In genomic region chr7:74660202-74660601, GRCh38 we compare ENCODE assay signal across 8 cellular contexts. TPM values are rescaled to one million over a fixed set of nuclear protein-coding genes. Genes with fewer than 3 reads are reported as not detected.
DNase-seq lines count a peak whose midpoint lies in the region; ATAC-seq and TF ChIP-seq lines count a peak whose summit lies in the region.
"Not testable (repeated sequence)": the region's sequence is repeated elsewhere in the genome, so short reads cannot be mapped to it uniquely, and the experiment has no call there.

No MANE protein-coding gene starts in this region.

- WGBS in H9 (ENCODE audit: extremely low coverage, insufficient read length, low lambda C conversion rate), result no CpG with 5 or more reads among the region's 18 CpGs

- not testable (repeated sequence) for H4K8ac ChIP-seq in H9 (replicated peaks; ENCODE audit: insufficient read length, low read depth, low read length)

- peaks cover 10 to 38% (median 23%) of the 10 kb centered on the region in 3 experiments for H3K36me3 Mint-ChIP-seq in H9 (ENCODE audit: insufficient read depth in 1 of 3, low read depth in 3 of 3)
- peaks cover 68% of the 10 kb centered on the region for H3K36me3 Mint-ChIP-seq in activated T-helper 17 cell treated with anti-CD3 and anti-CD28 coated beads, Interleukin-2, amount 50 U/mL, for 72 hours (ENCODE audit: low read depth)
- H3K36me3 Mint-ChIP-seq in dendritic cell treated with granulocyte-macrophage colony-stimulating factor and Interleukin-4, amounts not matched to agents 40 ng/mL and 50 ng/mL, for 4 days (ENCODE audit: low read depth), result peaks cover 21% of the 10 kb centered on the region
- not testable (repeated sequence) for H3K36me3 Mint-ChIP-seq in natural killer cell treated with Interleukin-12 subunit alpha and Interleukin-12 subunit beta and Interleukin-15 and Interleukin-18, amount 100 ng/mL, for 72 hours; stimulated activated memory B cell treated with anti-CD40 and anti-IgM and Interleukin-4, amounts not matched to agents 10 μg/mL and 1 μg/mL and 100 μg/mL, for 72 hours

- H3K4ac ChIP-seq in H9 (ENCODE audit: low read depth, low read length), result not testable (repeated sequence)

- H4K20me1 ChIP-seq in H9 (ENCODE audit: control insufficient read depth, insufficient read depth, insufficient read length), result not testable (repeated sequence)

- H3K23ac ChIP-seq in H9 (ENCODE audit: insufficient read length, low read depth, low read length), result not testable (repeated sequence)

- H3K4me2 ChIP-seq in H9 (ENCODE audit: insufficient read depth, insufficient read length, low read length), result peak overlapping the region; percentile 30

- TF ChIP-seq CTCF in 22Rv1 (IDR thresholded peaks at IDR 0.05); H9 (conservative IDR thresholded peaks at IDR 0.05); Peyer's patch (IDR thresholded peaks at IDR 0.05); right atrium auricular region (IDR thresholded peaks at IDR 0.05): not testable (repeated sequence)

- H3K27ac ChIP-seq in 22Rv1, result 0 out of 2 replicates have a peak overlapping the region, but pooled peaks have one; percentile 100
- H3K27ac ChIP-seq in H9 (ENCODE audit: insufficient read length, low read depth, low read length), result peak overlapping the region; percentile 75
- H3K27ac ChIP-seq in Peyer's patch, result peak overlapping the region; percentile 11 to 100 (median 68)
- H3K27ac ChIP-seq in right atrium auricular region, result peak overlapping the region; percentile 79 to 85

- H3K79me2 ChIP-seq in H9 (ENCODE audit: insufficient read depth, low read length), result peaks cover 30% of the 10 kb centered on the region; the same call in 1 of the 2 replicates

- not testable (repeated sequence) for H3K9me3 ChIP-seq in H9 (ENCODE audit: control insufficient read depth, low read depth, low read length); Peyer's patch; right atrium auricular region

- not testable (repeated sequence) for ATAC-seq in activated T-helper 17 cell treated with anti-CD3 and anti-CD28 coated beads, Interleukin-2, amount 50 U/mL, for 72 hours (replicated peaks); natural killer cell treated with Interleukin-12 subunit alpha and Interleukin-12 subunit beta and Interleukin-15 and Interleukin-18, amount 100 ng/mL, for 72 hours; stimulated activated memory B cell treated with anti-CD40 and anti-IgM and Interleukin-4, amounts not matched to agents 10 μg/mL and 1 μg/mL and 100 μg/mL, for 72 hours

- peak overlapping the region; percentile 79 for H3K18ac ChIP-seq in H9 (ENCODE audit: insufficient read length, low read depth, low read length)

- peaks cover 56 to 72% of the 10 kb centered on the region in 2 experiments for H3K4me1 Mint-ChIP-seq in H9
- peaks cover 41% of the 10 kb centered on the region for H3K4me1 Mint-ChIP-seq in activated T-helper 17 cell treated with anti-CD3 and anti-CD28 coated beads, Interleukin-2, amount 50 U/mL, for 72 hours
- peaks cover 63% of the 10 kb centered on the region for H3K4me1 Mint-ChIP-seq in dendritic cell treated with granulocyte-macrophage colony-stimulating factor and Interleukin-4, amounts not matched to agents 40 ng/mL and 50 ng/mL, for 4 days (ENCODE audit: low read depth)
- H3K4me1 Mint-ChIP-seq in natural killer cell treated with Interleukin-12 subunit alpha and Interleukin-12 subunit beta and Interleukin-15 and Interleukin-18, amount 100 ng/mL, for 72 hours (ENCODE audit: low read depth in 2 of 2), result peaks cover 40 to 42% of the 10 kb centered on the region in 2 donors
- peaks cover 77% of the 10 kb centered on the region for H3K4me1 Mint-ChIP-seq in stimulated activated memory B cell treated with anti-CD40 and anti-IgM and Interleukin-4, amounts not matched to agents 10 μg/mL and 1 μg/mL and 100 μg/mL, for 72 hours

- intact Hi-C loops in dendritic cell treated with granulocyte-macrophage colony-stimulating factor and Interleukin-4, amounts not matched to agents 40 ng/mL and 50 ng/mL, for 4 days (cut with micrococcal nuclease), result not testable (repeated sequence)

- H3K36me3 ChIP-seq in Peyer's patch, right atrium auricular region: not testable (repeated sequence)

- peak overlapping the region; percentile 46 for H3K9ac ChIP-seq in H9 (ENCODE audit: extremely low read depth, insufficient read length, low read length)

- H4K91ac ChIP-seq in H9 (ENCODE audit: insufficient read length, low read depth, low read length), result not testable (repeated sequence)

- H3K4me1 ChIP-seq in H9 (ENCODE audit: insufficient read depth, low read length), result not testable (repeated sequence)
- H3K4me1 ChIP-seq in Peyer's patch, result peaks cover 3 to 40% (median 15%) of the 10 kb centered on the region in 4 donors
- H3K4me1 ChIP-seq in right atrium auricular region, result peaks cover 0 to 62% of the 10 kb centered on the region in 2 donors

- H3K56ac ChIP-seq in H9 (ENCODE audit: insufficient read length, low read depth, low read length), result not testable (repeated sequence)

- H3T11ph ChIP-seq in H9 (ENCODE audit: low read length), result not testable (repeated sequence)

- H2AFZ ChIP-seq in H9 (ENCODE audit: low read length), result not testable (repeated sequence)

- peak overlapping the region; percentile 96 to 99 (median 99) for H3K27ac Mint-ChIP-seq in H9
- peak overlapping the region; percentile 88 for H3K27ac Mint-ChIP-seq in activated T-helper 17 cell treated with anti-CD3 and anti-CD28 coated beads, Interleukin-2, amount 50 U/mL, for 72 hours
- H3K27ac Mint-ChIP-seq in dendritic cell treated with granulocyte-macrophage colony-stimulating factor and Interleukin-4, amounts not matched to agents 40 ng/mL and 50 ng/mL, for 4 days, result peak overlapping the region; percentile 92
- peak overlapping the region; percentile 83 to 95 for H3K27ac Mint-ChIP-seq in natural killer cell treated with Interleukin-12 subunit alpha and Interleukin-12 subunit beta and Interleukin-15 and Interleukin-18, amount 100 ng/mL, for 72 hours
- H3K27ac Mint-ChIP-seq in stimulated activated memory B cell treated with anti-CD40 and anti-IgM and Interleukin-4, amounts not matched to agents 10 μg/mL and 1 μg/mL and 100 μg/mL, for 72 hours, result peak overlapping the region; percentile 99

- not testable (repeated sequence) for H2BK12ac ChIP-seq in H9 (ENCODE audit: insufficient read length, low read depth, low read length)

- H2BK5ac ChIP-seq in H9 (ENCODE audit: insufficient read length, low read length), result not testable (repeated sequence)

- not testable (repeated sequence) for H3K27me3 Mint-ChIP-seq in H9 (ENCODE audit: low read depth); activated T-helper 17 cell treated with anti-CD3 and anti-CD28 coated beads, Interleukin-2, amount 50 U/mL, for 72 hours; dendritic cell treated with granulocyte-macrophage colony-stimulating factor and Interleukin-4, amounts not matched to agents 40 ng/mL and 50 ng/mL, for 4 days; natural killer cell treated with Interleukin-12 subunit alpha and Interleukin-12 subunit beta and Interleukin-15 and Interleukin-18, amount 100 ng/mL, for 72 hours; stimulated activated memory B cell treated with anti-CD40 and anti-IgM and Interleukin-4, amounts not matched to agents 10 μg/mL and 1 μg/mL and 100 μg/mL, for 72 hours

- not testable (repeated sequence) for H3K79me1 ChIP-seq in H9 (ENCODE audit: insufficient read depth, low read depth, low read length, poor library complexity, severe bottlenecking)

- peak overlapping the region; percentile 2 to 100 (median 56) for H3K4me3 ChIP-seq in Peyer's patch
- not testable (repeated sequence) for H3K4me3 ChIP-seq in right atrium auricular region

- H2BK20ac ChIP-seq in H9 (ENCODE audit: low read depth, low read length, poor library complexity, severe bottlenecking), result not testable (repeated sequence)

- not testable (repeated sequence) for TF ChIP-seq POLR2A in Peyer's patch (IDR thresholded peaks at IDR 0.05)

- not testable (repeated sequence) for H4K5ac ChIP-seq in H9 (ENCODE audit: insufficient read length, low read depth, low read length)

- H2BK120ac ChIP-seq in H9 (ENCODE audit: low read depth, low read length, poor library complexity, severe bottlenecking), result not testable (repeated sequence)

- peak overlapping the region; percentile 53; the same call in 1 of the 2 replicates for H3K14ac ChIP-seq in H9 (ENCODE audit: insufficient read depth, low read length)

- H3K4me3 Mint-ChIP-seq in H9, result peak overlapping the region; percentile 88 to 93
- H3K4me3 Mint-ChIP-seq in activated T-helper 17 cell treated with anti-CD3 and anti-CD28 coated beads, Interleukin-2, amount 50 U/mL, for 72 hours, result peak overlapping the region; percentile 89
- H3K4me3 Mint-ChIP-seq in dendritic cell treated with granulocyte-macrophage colony-stimulating factor and Interleukin-4, amounts not matched to agents 40 ng/mL and 50 ng/mL, for 4 days, result peak overlapping the region; percentile 82
- peak overlapping the region; percentile 91 for H3K4me3 Mint-ChIP-seq in natural killer cell treated with Interleukin-12 subunit alpha and Interleukin-12 subunit beta and Interleukin-15 and Interleukin-18, amount 100 ng/mL, for 72 hours
- peak overlapping the region; percentile 87 for H3K4me3 Mint-ChIP-seq in stimulated activated memory B cell treated with anti-CD40 and anti-IgM and Interleukin-4, amounts not matched to agents 10 μg/mL and 1 μg/mL and 100 μg/mL, for 72 hours

- H3K9me3 Mint-ChIP-seq in H9; activated T-helper 17 cell treated with anti-CD3 and anti-CD28 coated beads, Interleukin-2, amount 50 U/mL, for 72 hours; dendritic cell treated with granulocyte-macrophage colony-stimulating factor and Interleukin-4, amounts not matched to agents 40 ng/mL and 50 ng/mL, for 4 days; natural killer cell treated with Interleukin-12 subunit alpha and Interleukin-12 subunit beta and Interleukin-15 and Interleukin-18, amount 100 ng/mL, for 72 hours; stimulated activated memory B cell treated with anti-CD40 and anti-IgM and Interleukin-4, amounts not matched to agents 10 μg/mL and 1 μg/mL and 100 μg/mL, for 72 hours: not testable (repeated sequence)

- H3K23me2 ChIP-seq in H9 (ENCODE audit: insufficient read length, low read depth, low read length, poor library complexity, severe bottlenecking), result peaks cover 12% of the 10 kb centered on the region

- DNase-seq in H9; right atrium auricular region (ENCODE audit: low spot score); natural killer cell treated with Interleukin-12 subunit alpha and Interleukin-12 subunit beta and Interleukin-15 and Interleukin-18, amount 100 ng/mL, for 72 hours (ENCODE audit: low spot score): not testable (repeated sequence)
- peak in 1 of 3 donors; percentile 47 for DNase-seq in Peyer's patch

- H2AK5ac ChIP-seq in H9 (ENCODE audit: insufficient read length, low read length), result not testable (repeated sequence)

- H3K27me3 ChIP-seq in H9 (ENCODE audit: insufficient read depth, low read length); Peyer's patch; right atrium auricular region: not testable (repeated sequence)

- H2BK15ac ChIP-seq in H9 (ENCODE audit: low read depth, low read length), result not testable (repeated sequence)

RNA-seq across cellular contexts. Expression of gene GTF2I, which starts 2.7 kb away (rescaled TPM):
- total RNA-seq in H9 (2021), result 345 and 357 TPM in 2 replicates
- 100 to 1,000 TPM; 168 to 347 (median 193) TPM for total RNA-seq in Peyer's patch
- total RNA-seq in activated T-helper 17 cell treated with anti-CD3 and anti-CD28 coated beads, Interleukin-2, amount 50 U/mL, for 72 hours, result 100 to 1,000 TPM; 133 to 143 TPM
- 100 to 1,000 TPM in 1 of 2 donors, 10 to 100 TPM in 1; 74.3 to 107 TPM for total RNA-seq in right atrium auricular region
- total RNA-seq in natural killer cell treated with Interleukin-12 subunit alpha and Interleukin-12 subunit beta and Interleukin-15 and Interleukin-18, amount 100 ng/mL, for 72 hours, result 100 to 1,000 TPM; 103 to 219 TPM
